In the genomic region with DNA sequence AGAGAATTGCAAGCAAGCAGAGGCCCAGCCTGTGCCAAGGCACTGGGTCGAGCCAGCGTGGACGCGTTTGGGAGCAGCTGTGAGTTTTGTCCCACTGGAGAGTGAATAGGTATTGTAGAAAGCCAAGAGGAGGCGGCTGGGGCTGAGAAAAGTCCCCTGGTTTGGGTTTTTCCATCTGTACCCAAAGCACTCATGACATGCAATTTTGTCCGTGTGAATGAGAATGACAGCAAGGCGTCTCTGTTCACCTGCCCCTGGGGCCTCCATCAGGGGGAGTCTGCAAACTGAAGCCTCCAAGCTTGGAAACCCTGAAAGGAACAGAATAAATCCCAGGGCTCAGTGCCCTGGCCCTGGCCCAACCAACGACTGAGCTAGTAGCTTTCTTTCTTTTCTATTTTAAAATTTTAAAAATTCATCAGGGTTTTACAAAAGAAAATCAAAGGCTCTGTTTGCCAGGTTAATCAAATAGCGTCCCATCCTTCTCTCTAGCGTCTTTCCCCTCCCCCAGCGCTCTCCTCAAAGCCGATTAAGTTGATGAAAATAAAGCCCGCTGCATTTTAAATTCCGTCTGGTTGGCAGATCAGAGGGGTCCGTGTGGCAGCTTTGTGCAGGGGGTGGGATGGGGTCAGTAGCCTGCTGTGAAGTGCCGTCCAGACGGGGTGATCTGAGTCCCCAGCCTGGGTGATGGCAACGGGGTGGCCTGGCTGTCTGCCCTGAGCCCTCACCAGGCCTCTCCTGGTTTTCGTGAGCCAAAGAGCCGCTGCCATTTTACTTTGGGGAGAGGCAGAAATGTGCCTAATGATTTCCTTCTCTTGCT, we compare ENCODE assay signal across 14 cellular contexts.
DNase-seq lines count a peak whose midpoint lies in the region; ATAC-seq and TF ChIP-seq lines count a peak whose summit lies in the region.
"Had no signal": no experiment of that assay in that cellular context is flagged by ENCODE, and none has a peak within 500 bp of the region (broad histone marks: within the 10 kb centered on the region; RNA-seq: fewer than 3 reads in every experiment).

No MANE protein-coding gene starts in this region.

- H4K91ac ChIP-seq in trophoblast cell (ENCODE audit: low read depth, low read length): no peak overlapping the region

- H3K9ac ChIP-seq in trophoblast cell (ENCODE audit: low read length): no peak overlapping the region

- no peak overlapping the region for H4K8ac ChIP-seq in trophoblast cell (ENCODE audit: low read depth, low read length)

- no peak for TF ChIP-seq POLR2A in breast epithelium (IDR thresholded peaks at IDR 0.05)

- H3K27ac ChIP-seq in breast epithelium: peak overlapping the region; percentile 43 to 86
- H3K27ac ChIP-seq in heart right ventricle: peak overlapping the region in 9 of 10 donors; percentile 34 to 82 (median 70)
- H3K27ac ChIP-seq in trophoblast cell (ENCODE audit: low read depth, low read length): peak overlapping the region; percentile 2
- no peak overlapping the region for H3K27ac ChIP-seq in osteoblast (ENCODE audit: low read depth, low read length)
- H3K27ac ChIP-seq: thoracic aorta had no signal

- peaks cover 5% of the 10 kb centered on the region for H3K36me3 Mint-ChIP-seq in MCF 10A (ENCODE audit: insufficient read depth, unreplicated experiment)
- H3K36me3 Mint-ChIP-seq: natural killer cell treated with Interleukin-12 subunit alpha and Interleukin-12 subunit beta and Interleukin-15 and Interleukin-18, amount 100 ng/mL, for 72 hours had no signal

- H3K4ac ChIP-seq in trophoblast cell (ENCODE audit: low read depth, low read length): no peak overlapping the region

- H3K9me3 Mint-ChIP-seq in MCF 10A (ENCODE audit: unreplicated experiment): no peaks in the 10 kb centered on the region
- H3K9me3 Mint-ChIP-seq: natural killer cell treated with Interleukin-12 subunit alpha and Interleukin-12 subunit beta and Interleukin-15 and Interleukin-18, amount 100 ng/mL, for 72 hours had no signal

- H3K18ac ChIP-seq in trophoblast cell (ENCODE audit: low read length): no peak overlapping the region

- intact Hi-C loops in breast epithelium (cut with DNase I; ENCODE audit: low total_unique reads): no loop called here
- intact Hi-C loops in MCF 10A (cut with micrococcal nuclease): no loop called here
- intact Hi-C loops in heart right ventricle (cut with DNase I): no loop called here

- no peak overlapping the region for H3K14ac ChIP-seq in trophoblast cell (ENCODE audit: low read length)

- TF ChIP-seq CTCF in breast epithelium (IDR thresholded peaks at IDR 0.05) (no peak), MCF 10A (IDR thresholded peaks at IDR 0.05; ENCODE audit: unreplicated experiment) (no peak), heart right ventricle (IDR thresholded peaks at IDR 0.05) (no peak), osteoblast (IDR thresholded peaks at IDR 0.05; ENCODE audit: extremely low read depth, low read depth, low read length) (no peak)

- no peak overlapping the region for H2AK5ac ChIP-seq in trophoblast cell (ENCODE audit: low read length)

- POLR2A ChIA-PET in MCF 10A (lab: Yijun Ruan, JAX): no interaction called here

- H3K4me3 ChIP-seq in breast epithelium (peak overlapping the region; percentile 22 to 51 (median 28)), heart right ventricle (peak overlapping the region in 6 of 10 donors; percentile 7 to 24 (median 16)), trophoblast cell (ENCODE audit: low read depth, low read length) (no peak overlapping the region), osteoblast (ENCODE audit: insufficient read depth, low read length) (no peak overlapping the region)
- H3K4me3 ChIP-seq: thoracic aorta had no signal

- no peak overlapping the region for H3K4me2 ChIP-seq in trophoblast cell (ENCODE audit: low read length)
- H3K4me2 ChIP-seq in osteoblast (ENCODE audit: insufficient read depth, low read length): no peak overlapping the region

- H2BK120ac ChIP-seq in trophoblast cell (ENCODE audit: insufficient read depth, low read length, poor library complexity): no peak overlapping the region

- no peaks in the 10 kb centered on the region for H3K79me2 ChIP-seq in trophoblast cell (ENCODE audit: control insufficient read depth, insufficient read depth, low read length, poor library complexity)
- no peaks in the 10 kb centered on the region for H3K79me2 ChIP-seq in osteoblast (ENCODE audit: insufficient read depth, low read length)

- H2AFZ ChIP-seq in trophoblast cell (ENCODE audit: insufficient read depth, low read length, poor library complexity) (no peak overlapping the region), osteoblast (ENCODE audit: low read length) (no peak overlapping the region)

- BruUV-seq in MCF 10A (replicated peaks; lab: Mats Ljungman, UMichigan): no TSS peak

- ATAC-seq in heart right ventricle: peak in 3 of 8 donors; percentile 8 to 19 (median 13)
- ATAC-seq in GM18511 (IDR thresholded peaks at IDR 0.05; ENCODE audit: unreplicated experiment): no peak

- H3K79me1 ChIP-seq in trophoblast cell (ENCODE audit: low read length): no peaks in the 10 kb centered on the region

- no peak overlapping the region for H3K27ac Mint-ChIP-seq in MCF 10A (ENCODE audit: low read depth, unreplicated experiment)
- H3K27ac Mint-ChIP-seq: natural killer cell treated with Interleukin-12 subunit alpha and Interleukin-12 subunit beta and Interleukin-15 and Interleukin-18, amount 100 ng/mL, for 72 hours had no signal

- no peak overlapping the region for H2BK12ac ChIP-seq in trophoblast cell (ENCODE audit: low read length)

- no peak overlapping the region for H2BK5ac ChIP-seq in trophoblast cell (ENCODE audit: low read depth, low read length, poor library complexity)

- H3K9me3 ChIP-seq in breast epithelium (no peaks in the 10 kb centered on the region), heart right ventricle (no peaks in the 10 kb centered on the region), trophoblast cell (ENCODE audit: insufficient read depth, low read depth, low read length) (no peaks in the 10 kb centered on the region), osteoblast (ENCODE audit: low read depth, low read length) (no peaks in the 10 kb centered on the region)
- H3K9me3 ChIP-seq: thoracic aorta had no signal

- no peaks in the 10 kb centered on the region for H3K36me3 ChIP-seq in breast epithelium
- H3K36me3 ChIP-seq in heart right ventricle: peaks cover 0 to 32% (median 9%) of the 10 kb centered on the region in 9 donors
- peaks cover 8 to 15% of the 10 kb centered on the region in 2 experiments for H3K36me3 ChIP-seq in trophoblast cell (ENCODE audit: control insufficient read depth in 1 of 2, insufficient read depth in 2 of 2, low read length in 2 of 2)
- H3K36me3 ChIP-seq in osteoblast (ENCODE audit: insufficient read depth, low read length): peaks cover 11% of the 10 kb centered on the region
- H3K36me3 ChIP-seq: thoracic aorta had no signal

- H3K27me3 Mint-ChIP-seq in MCF 10A (ENCODE audit: insufficient read depth, unreplicated experiment): no peaks in the 10 kb centered on the region
- H3K27me3 Mint-ChIP-seq: natural killer cell treated with Interleukin-12 subunit alpha and Interleukin-12 subunit beta and Interleukin-15 and Interleukin-18, amount 100 ng/mL, for 72 hours had no signal

- DNase-seq in breast epithelium (ENCODE audit: low spot score in 2 of 2) (no peak), MCF 10A (ENCODE audit: unreplicated experiment) (no peak), heart right ventricle (peak; percentile 17 to 31), trophoblast cell (no peak), HCEC 1CT (no peak), osteoblast (ENCODE audit: insufficient read length, low spot score, missing footprints) (no peak)
- DNase-seq in stimulated activated CD4-positive, alpha-beta T cell treated with anti-CD3 and anti-CD28 coated beads, Interleukin-2, amount 100 ng/mL, for 24 hours: no peak
- DNase-seq: activated gamma-delta T cell; dermis blood vessel endothelial cell; NCI-H2081 treated with DMSO at 0.1 percent for 48 hours; stimulated activated CD4-positive, alpha-beta T cell treated with anti-CD3 and anti-CD28 coated beads, Interleukin-4, amount 100 ng/mL, for 4 hours had no signal

- H4K20me1 ChIP-seq in osteoblast (ENCODE audit: insufficient read depth, low read length): no peaks in the 10 kb centered on the region

- H3K27me3 ChIP-seq in breast epithelium (no peaks in the 10 kb centered on the region), heart right ventricle (no peaks in the 10 kb centered on the region), trophoblast cell (ENCODE audit: insufficient read depth, low read length) (no peaks in the 10 kb centered on the region), osteoblast (ENCODE audit: insufficient read depth, low read length) (no peaks in the 10 kb centered on the region)

- 76 to 77% methylated on average over 20 of the region's 20 CpGs for WGBS in heart right ventricle, 2 donors
- no CpG with 5 or more reads among the region's 20 CpGs for WGBS in trophoblast cell (ENCODE audit: extremely low coverage, insufficient coverage, insufficient read length)

- no peaks in the 10 kb centered on the region for H3K4me1 Mint-ChIP-seq in MCF 10A (ENCODE audit: insufficient read depth, unreplicated experiment)

- H3K4me1 ChIP-seq in breast epithelium (peaks cover 3 to 11% of the 10 kb centered on the region in 2 donors), heart right ventricle (peaks cover 8 to 43% (median 13%) of the 10 kb centered on the region in 9 donors), trophoblast cell (ENCODE audit: control insufficient read depth in 1 of 2, insufficient read depth in 2 of 2, low read length in 2 of 2) (peaks cover 4 to 9% of the 10 kb centered on the region in 2 experiments), osteoblast (ENCODE audit: insufficient read depth, low read length) (peaks cover 6% of the 10 kb centered on the region)

- no peak overlapping the region for H3K4me3 Mint-ChIP-seq in MCF 10A (ENCODE audit: unreplicated experiment)
- H3K4me3 Mint-ChIP-seq: natural killer cell treated with Interleukin-12 subunit alpha and Interleukin-12 subunit beta and Interleukin-15 and Interleukin-18, amount 100 ng/mL, for 72 hours had no signal

- CTCF ChIA-PET in MCF 10A (lab: Yijun Ruan, JAX): interaction anchor here (0.6 to 1.4 kb wide), 3 partner anchors 22 to 1360 kb away, joined by 3 to 7 read pairs (median 4); no protein-coding TSS in a partner anchor

- no peak overlapping the region for H4K12ac ChIP-seq in trophoblast cell (ENCODE audit: low read depth, low read length)

- H3K23ac ChIP-seq in trophoblast cell (ENCODE audit: low read length): no peak overlapping the region

Comparison
In these comparisons a context has a peak if more than half of its experiments do, and no peak if none do; other contexts are left out.
1. DNase-seq: peak in heart right ventricle (2 of 2); none in breast epithelium (0 of 2), MCF 10A (single experiment), trophoblast cell (0 of 2), stimulated activated CD4-positive, alpha-beta T cell treated with anti-CD3 and anti-CD28 coated beads, Interleukin-2, amount 100 ng/mL, for 24 hours (0 of 2), HCEC 1CT (single experiment) and osteoblast (single experiment).
2. H3K4me3 ChIP-seq: peak in breast epithelium (3 of 3) and heart right ventricle (6 of 10); none in trophoblast cell (single experiment) and osteoblast (single experiment).